1 cellular context compared by ENCODE assay signal in genomic region chr15:90967206-90967605, GRCh38.
TF ChIP-seq lines count a peak whose summit lies in the region.

No MANE protein-coding gene starts in this region.

TF ChIP-seq in H1, 55 proteins besides CTCF, POLR2A, EP300 and RAD21:
- no peak for TF ChIP-seq SUZ12 (IDR thresholded peaks at IDR 0.05; ENCODE audit: low read length)
- TF ChIP-seq FOSL1 (IDR thresholded peaks at IDR 0.05; ENCODE audit: insufficient read depth, low read depth, low read length), result no peak
- no peak for TF ChIP-seq JUND (IDR thresholded peaks at IDR 0.05; ENCODE audit: low read length)
- TF ChIP-seq POLR2AphosphoS5 (IDR thresholded peaks at IDR 0.05; ENCODE audit: low read depth, low read length), result 0 out of 2 replicates have a peak, but pooled peaks have one; percentile 39
- TF ChIP-seq ATF3 (IDR thresholded peaks at IDR 0.05; ENCODE audit: insufficient read depth, low read depth, low read length), result no peak
- no peak for TF ChIP-seq POU5F1 (IDR thresholded peaks at IDR 0.05; ENCODE audit: low read depth, low read length)
